28 cellular contexts compared by ENCODE assay signal in the genomic region with DNA sequence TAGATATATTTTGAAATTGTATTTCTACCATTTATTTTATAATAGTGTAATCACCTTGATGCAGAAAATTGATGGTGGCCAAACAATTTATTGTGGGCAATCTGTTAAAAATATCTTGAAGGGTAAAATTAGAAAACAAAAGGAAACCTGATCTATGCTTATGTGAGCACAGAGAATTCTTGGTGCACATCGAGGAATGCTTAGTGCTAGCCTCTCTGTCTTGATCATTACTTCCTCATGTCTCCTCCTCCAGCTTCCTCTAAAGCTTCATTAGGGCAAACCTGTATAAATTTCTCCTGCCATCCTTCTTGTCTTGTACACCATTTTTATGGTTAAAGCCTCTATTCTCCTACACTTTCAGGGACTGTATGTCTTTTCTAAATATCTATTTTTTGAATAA.
"Had no signal": no experiment of that assay in that cellular context is flagged by ENCODE, and none has a peak within 500 bp of the region (broad histone marks: within the 10 kb centered on the region; RNA-seq: fewer than 3 reads in every experiment).

No MANE protein-coding gene starts in this region.

- H3K4me3 ChIP-seq: adrenal gland, body of pancreas, breast epithelium, SJSA1 had no signal

- H3K36me3 ChIP-seq: adrenal gland, breast epithelium, SJSA1 had no signal

- H3K27ac ChIP-seq: adrenal gland, body of pancreas, breast epithelium, SJSA1, VCaP had no signal

- H3K9ac ChIP-seq: SK-N-SH had no signal

- H3K4me2 ChIP-seq: SK-N-SH had no signal

- ATAC-seq: activated naive CD4-positive, alpha-beta T cell treated with anti-CD3 and anti-CD28 coated beads, Interleukin-2, amount 50 U/mL, for 72 hours; activated T-cell treated with anti-CD3 and anti-CD28 coated beads, Interleukin-2, amount 50 U/mL, for 4 hours had no signal

- H3K27me3 ChIP-seq: adrenal gland, body of pancreas, breast epithelium, SJSA1 had no signal

- H3K4me1 ChIP-seq: adrenal gland, breast epithelium, SJSA1 had no signal

- H3K9me3 ChIP-seq: adrenal gland, body of pancreas, breast epithelium, SJSA1, SK-N-SH had no signal

- DNase-seq: activated B cell treated with CpG ODN at 0.5 μM for 24 hours; activated CD4-positive, alpha-beta memory T cell treated with anti-CD3 and anti-CD28 coated beads for 36 hours; activated CD4-positive, alpha-beta T cell treated with anti-CD3 and anti-CD28 coated beads for 4 hours; activated CD4-positive, alpha-beta T cell treated with anti-CD3 and anti-CD28 coated beads, Interleukin-2, amount 50 U/mL, for 1 hour; activated CD4-positive, CD25-positive, alpha-beta regulatory T cell treated with anti-CD3 and anti-CD28 coated beads, Interleukin-2, amount 50 U/mL, for 72 hours; activated CD8-positive, alpha-beta memory T cell treated with anti-CD3 and anti-CD28 coated beads, Interleukin-2, amount 50 U/mL, for 4 hours; activated gamma-delta T cell treated with Interleukin-2 at 50 U/mL for 16 hours; activated naive CD4-positive, alpha-beta T cell treated with anti-CD3 and anti-CD28 coated beads for 36 hours; activated T-cell treated with anti-CD3 and anti-CD28 coated beads for 4 hours; activated T-cell treated with anti-CD3 and anti-CD28 coated beads, Interleukin-2, amount 50 U/mL, for 4 hours; adrenal gland; body of pancreas; KG1; MM.1S; MV-4-11; NCI-H1092; NCI-H1436 treated with DMSO at 0.1 percent for 48 hours; NCI-H187; NCI-H2029 treated with DMSO at 0.1 percent for 48 hours; NCI-H2107; NCI-H226; NCI-H446 treated with DMSO at 0.1 percent for 48 hours; Right ventricle myocardium superior; SK-N-SH had no signal
